In genomic region chr14:34038358-34039057, GRCh38 we compare ENCODE assay signal across 2 cellular contexts.
A peak's percentile ranks its signal among the peaks of the same experiment; 100 is the strongest.
TF ChIP-seq lines count a peak whose summit lies in the region.

No MANE protein-coding gene starts in this region.

TF ChIP-seq in GM12878, 131 proteins besides CTCF, POLR2A, EP300 and RAD21 (continued from another document):
- TF ChIP-seq, protein P1, sequence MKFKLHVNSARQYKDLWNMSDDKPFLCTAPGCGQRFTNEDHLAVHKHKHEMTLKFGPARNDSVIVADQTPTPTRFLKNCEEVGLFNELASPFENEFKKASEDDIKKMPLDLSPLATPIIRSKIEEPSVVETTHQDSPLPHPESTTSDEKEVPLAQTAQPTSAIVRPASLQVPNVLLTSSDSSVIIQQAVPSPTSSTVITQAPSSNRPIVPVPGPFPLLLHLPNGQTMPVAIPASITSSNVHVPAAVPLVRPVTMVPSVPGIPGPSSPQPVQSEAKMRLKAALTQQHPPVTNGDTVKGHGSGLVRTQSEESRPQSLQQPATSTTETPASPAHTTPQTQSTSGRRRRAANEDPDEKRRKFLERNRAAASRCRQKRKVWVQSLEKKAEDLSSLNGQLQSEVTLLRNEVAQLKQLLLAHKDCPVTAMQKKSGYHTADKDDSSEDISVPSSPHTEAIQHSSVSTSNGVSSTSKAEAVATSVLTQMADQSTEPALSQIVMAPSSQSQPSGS (IDR thresholded peaks at IDR 0.05; ENCODE audit: low read length), result no peak
- peak; percentile 21 for TF ChIP-seq MEF2B (IDR thresholded peaks at IDR 0.05; ENCODE audit: partially characterized antibody, poor library complexity, severe bottlenecking)

TF ChIP-seq in HepG2, 621 proteins besides CTCF, POLR2A, EP300 and RAD21 (continued from another document and continues in another):
- TF ChIP-seq RERE (CRISPR knock-in tag; IDR thresholded peaks at IDR 0.05; ENCODE audit: low read depth), result no peak
- TF ChIP-seq KAT8 (CRISPR knock-in tag; IDR thresholded peaks at IDR 0.05), result peak; percentile 59; the same call in 1 of the 2 replicates
- TF ChIP-seq SOX13 (IDR thresholded peaks at IDR 0.05), result peak; percentile 52; the same call in 1 of the 2 replicates
- peak in 1 of 2 experiments; percentile 60; a peak in 1 of 4 replicates for TF ChIP-seq SOX13 (CRISPR knock-in tag; conservative IDR thresholded peaks at IDR 0.05 in 1 of 2, IDR thresholded peaks at IDR 0.05 in 1 of 2)
- TF ChIP-seq KLF6 (CRISPR knock-in tag; IDR thresholded peaks at IDR 0.05), result no peak; the same call in 1 of the 2 replicates
- TF ChIP-seq ZNF33A (CRISPR knock-in tag; IDR thresholded peaks at IDR 0.05; ENCODE audit: borderline replicate concordance), result no peak
- TF ChIP-seq AGO2 (optimal IDR thresholded peaks at IDR 0.05; ENCODE audit: low read depth, low read length), result no peak
- TF ChIP-seq HMG20A (CRISPR knock-in tag; IDR thresholded peaks at IDR 0.05; ENCODE audit: borderline replicate concordance), result peak; percentile 29; the same call in 1 of the 2 replicates
- TF ChIP-seq, protein P2, sequence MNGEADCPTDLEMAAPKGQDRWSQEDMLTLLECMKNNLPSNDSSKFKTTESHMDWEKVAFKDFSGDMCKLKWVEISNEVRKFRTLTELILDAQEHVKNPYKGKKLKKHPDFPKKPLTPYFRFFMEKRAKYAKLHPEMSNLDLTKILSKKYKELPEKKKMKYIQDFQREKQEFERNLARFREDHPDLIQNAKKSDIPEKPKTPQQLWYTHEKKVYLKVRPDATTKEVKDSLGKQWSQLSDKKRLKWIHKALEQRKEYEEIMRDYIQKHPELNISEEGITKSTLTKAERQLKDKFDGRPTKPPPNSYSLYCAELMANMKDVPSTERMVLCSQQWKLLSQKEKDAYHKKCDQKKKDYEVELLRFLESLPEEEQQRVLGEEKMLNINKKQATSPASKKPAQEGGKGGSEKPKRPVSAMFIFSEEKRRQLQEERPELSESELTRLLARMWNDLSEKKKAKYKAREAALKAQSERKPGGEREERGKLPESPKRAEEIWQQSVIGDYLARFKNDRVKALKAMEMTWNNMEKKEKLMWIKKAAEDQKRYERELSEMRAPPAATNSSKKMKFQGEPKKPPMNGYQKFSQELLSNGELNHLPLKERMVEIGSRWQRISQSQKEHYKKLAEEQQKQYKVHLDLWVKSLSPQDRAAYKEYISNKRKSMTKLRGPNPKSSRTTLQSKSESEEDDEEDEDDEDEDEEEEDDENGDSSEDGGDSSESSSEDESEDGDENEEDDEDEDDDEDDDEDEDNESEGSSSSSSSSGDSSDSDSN (CRISPR knock-in tag; IDR thresholded peaks at IDR 0.05), result no peak; the same call in none of the 2 replicates
- no peak for TF ChIP-seq CAMTA2 (CRISPR knock-in tag; IDR thresholded peaks at IDR 0.05; ENCODE audit: borderline replicate concordance)
- no peak for TF ChIP-seq ZNF263 (CRISPR knock-in tag; IDR thresholded peaks at IDR 0.05)
- 0 out of 2 replicates have a peak, but pooled peaks have one; percentile 30 for TF ChIP-seq TBP (CRISPR knock-in tag; IDR thresholded peaks at IDR 0.05)
- peak; percentile 98 for TF ChIP-seq TEAD3 (CRISPR knock-in tag; optimal IDR thresholded peaks at IDR 0.05; ENCODE audit: borderline replicate concordance)
- TF ChIP-seq, protein P3, sequence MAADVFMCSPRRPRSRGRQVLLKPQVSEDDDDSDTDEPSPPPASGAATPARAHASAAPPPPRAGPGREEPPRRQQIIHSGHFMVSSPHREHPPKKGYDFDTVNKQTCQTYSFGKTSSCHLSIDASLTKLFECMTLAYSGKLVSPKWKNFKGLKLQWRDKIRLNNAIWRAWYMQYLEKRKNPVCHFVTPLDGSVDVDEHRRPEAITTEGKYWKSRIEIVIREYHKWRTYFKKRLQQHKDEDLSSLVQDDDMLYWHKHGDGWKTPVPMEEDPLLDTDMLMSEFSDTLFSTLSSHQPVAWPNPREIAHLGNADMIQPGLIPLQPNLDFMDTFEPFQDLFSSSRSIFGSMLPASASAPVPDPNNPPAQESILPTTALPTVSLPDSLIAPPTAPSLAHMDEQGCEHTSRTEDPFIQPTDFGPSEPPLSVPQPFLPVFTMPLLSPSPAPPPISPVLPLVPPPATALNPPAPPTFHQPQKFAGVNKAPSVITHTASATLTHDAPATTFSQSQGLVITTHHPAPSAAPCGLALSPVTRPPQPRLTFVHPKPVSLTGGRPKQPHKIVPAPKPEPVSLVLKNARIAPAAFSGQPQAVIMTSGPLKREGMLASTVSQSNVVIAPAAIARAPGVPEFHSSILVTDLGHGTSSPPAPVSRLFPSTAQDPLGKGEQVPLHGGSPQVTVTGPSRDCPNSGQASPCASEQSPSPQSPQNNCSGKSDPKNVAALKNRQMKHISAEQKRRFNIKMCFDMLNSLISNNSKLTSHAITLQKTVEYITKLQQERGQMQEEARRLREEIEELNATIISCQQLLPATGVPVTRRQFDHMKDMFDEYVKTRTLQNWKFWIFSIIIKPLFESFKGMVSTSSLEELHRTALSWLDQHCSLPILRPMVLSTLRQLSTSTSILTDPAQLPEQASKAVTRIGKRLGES (CRISPR knock-in tag; IDR thresholded peaks at IDR 0.05; ENCODE audit: borderline replicate concordance), result no peak
- no peak for TF ChIP-seq PHF8 (CRISPR knock-in tag; IDR thresholded peaks at IDR 0.05)
- TF ChIP-seq, protein P4, sequence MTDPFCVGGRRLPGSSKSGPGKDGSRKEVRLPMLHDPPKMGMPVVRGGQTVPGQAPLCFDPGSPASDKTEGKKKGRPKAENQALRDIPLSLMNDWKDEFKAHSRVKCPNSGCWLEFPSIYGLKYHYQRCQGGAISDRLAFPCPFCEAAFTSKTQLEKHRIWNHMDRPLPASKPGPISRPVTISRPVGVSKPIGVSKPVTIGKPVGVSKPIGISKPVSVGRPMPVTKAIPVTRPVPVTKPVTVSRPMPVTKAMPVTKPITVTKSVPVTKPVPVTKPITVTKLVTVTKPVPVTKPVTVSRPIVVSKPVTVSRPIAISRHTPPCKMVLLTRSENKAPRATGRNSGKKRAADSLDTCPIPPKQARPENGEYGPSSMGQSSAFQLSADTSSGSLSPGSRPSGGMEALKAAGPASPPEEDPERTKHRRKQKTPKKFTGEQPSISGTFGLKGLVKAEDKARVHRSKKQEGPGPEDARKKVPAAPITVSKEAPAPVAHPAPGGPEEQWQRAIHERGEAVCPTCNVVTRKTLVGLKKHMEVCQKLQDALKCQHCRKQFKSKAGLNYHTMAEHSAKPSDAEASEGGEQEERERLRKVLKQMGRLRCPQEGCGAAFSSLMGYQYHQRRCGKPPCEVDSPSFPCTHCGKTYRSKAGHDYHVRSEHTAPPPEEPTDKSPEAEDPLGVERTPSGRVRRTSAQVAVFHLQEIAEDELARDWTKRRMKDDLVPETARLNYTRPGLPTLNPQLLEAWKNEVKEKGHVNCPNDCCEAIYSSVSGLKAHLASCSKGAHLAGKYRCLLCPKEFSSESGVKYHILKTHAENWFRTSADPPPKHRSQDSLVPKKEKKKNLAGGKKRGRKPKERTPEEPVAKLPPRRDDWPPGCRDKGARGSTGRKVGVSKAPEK (CRISPR knock-in tag; IDR thresholded peaks at IDR 0.05; ENCODE audit: borderline replicate concordance), result no peak
- TF ChIP-seq, protein P5, sequence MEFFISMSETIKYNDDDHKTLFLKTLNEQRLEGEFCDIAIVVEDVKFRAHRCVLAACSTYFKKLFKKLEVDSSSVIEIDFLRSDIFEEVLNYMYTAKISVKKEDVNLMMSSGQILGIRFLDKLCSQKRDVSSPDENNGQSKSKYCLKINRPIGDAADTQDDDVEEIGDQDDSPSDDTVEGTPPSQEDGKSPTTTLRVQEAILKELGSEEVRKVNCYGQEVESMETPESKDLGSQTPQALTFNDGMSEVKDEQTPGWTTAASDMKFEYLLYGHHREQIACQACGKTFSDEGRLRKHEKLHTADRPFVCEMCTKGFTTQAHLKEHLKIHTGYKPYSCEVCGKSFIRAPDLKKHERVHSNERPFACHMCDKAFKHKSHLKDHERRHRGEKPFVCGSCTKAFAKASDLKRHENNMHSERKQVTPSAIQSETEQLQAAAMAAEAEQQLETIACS (CRISPR knock-in tag; IDR thresholded peaks at IDR 0.05), result no peak
- TF ChIP-seq, protein P6, sequence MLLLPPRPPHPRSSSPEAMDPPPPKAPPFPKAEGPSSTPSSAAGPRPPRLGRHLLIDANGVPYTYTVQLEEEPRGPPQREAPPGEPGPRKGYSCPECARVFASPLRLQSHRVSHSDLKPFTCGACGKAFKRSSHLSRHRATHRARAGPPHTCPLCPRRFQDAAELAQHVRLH (CRISPR knock-in tag; IDR thresholded peaks at IDR 0.05; ENCODE audit: borderline replicate concordance, low read depth), result peak; percentile 30; the same call in 1 of the 2 replicates
- no peak for TF ChIP-seq BHLHE40 (IDR thresholded peaks at IDR 0.05; ENCODE audit: low read length)
- no peak for TF ChIP-seq ZNF253 (CRISPR knock-in tag; IDR thresholded peaks at IDR 0.05; ENCODE audit: borderline replicate concordance)
- TF ChIP-seq POGK (CRISPR knock-in tag; conservative IDR thresholded peaks at IDR 0.05), result no peak
- TF ChIP-seq ZNF326 (CRISPR knock-in tag; IDR thresholded peaks at IDR 0.05; ENCODE audit: borderline replicate concordance), result no peak
- peak; percentile 58; the same call in 1 of the 2 replicates for TF ChIP-seq FOXO1 (CRISPR knock-in tag; IDR thresholded peaks at IDR 0.05)
- TF ChIP-seq, protein P7, sequence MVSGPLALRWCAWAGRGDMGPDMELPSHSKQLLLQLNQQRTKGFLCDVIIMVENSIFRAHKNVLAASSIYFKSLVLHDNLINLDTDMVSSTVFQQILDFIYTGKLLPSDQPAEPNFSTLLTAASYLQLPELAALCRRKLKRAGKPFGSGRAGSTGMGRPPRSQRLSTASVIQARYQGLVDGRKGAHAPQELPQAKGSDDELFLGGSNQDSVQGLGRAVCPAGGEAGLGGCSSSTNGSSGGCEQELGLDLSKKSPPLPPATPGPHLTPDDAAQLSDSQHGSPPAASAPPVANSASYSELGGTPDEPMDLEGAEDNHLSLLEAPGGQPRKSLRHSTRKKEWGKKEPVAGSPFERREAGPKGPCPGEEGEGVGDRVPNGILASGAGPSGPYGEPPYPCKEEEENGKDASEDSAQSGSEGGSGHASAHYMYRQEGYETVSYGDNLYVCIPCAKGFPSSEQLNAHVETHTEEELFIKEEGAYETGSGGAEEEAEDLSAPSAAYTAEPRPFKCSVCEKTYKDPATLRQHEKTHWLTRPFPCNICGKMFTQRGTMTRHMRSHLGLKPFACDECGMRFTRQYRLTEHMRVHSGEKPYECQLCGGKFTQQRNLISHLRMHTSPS (CRISPR knock-in tag; IDR thresholded peaks at IDR 0.05; ENCODE audit: low read depth), result peak; percentile 75; the same call in 1 of the 2 replicates
- no peak for TF ChIP-seq ZIK1 (CRISPR knock-in tag; IDR thresholded peaks at IDR 0.05; ENCODE audit: borderline replicate concordance, low read depth)
- no peak; the same call in 1 of the 2 replicates for TF ChIP-seq YEATS4 (CRISPR knock-in tag; IDR thresholded peaks at IDR 0.05; ENCODE audit: borderline replicate concordance)
- TF ChIP-seq KLF16 (CRISPR knock-in tag; IDR thresholded peaks at IDR 0.05), result peak in 1 of 2 experiments; percentile 39; a peak in 1 of 4 replicates
